8 cellular contexts compared by ENCODE assay signal in the genomic region with DNA sequence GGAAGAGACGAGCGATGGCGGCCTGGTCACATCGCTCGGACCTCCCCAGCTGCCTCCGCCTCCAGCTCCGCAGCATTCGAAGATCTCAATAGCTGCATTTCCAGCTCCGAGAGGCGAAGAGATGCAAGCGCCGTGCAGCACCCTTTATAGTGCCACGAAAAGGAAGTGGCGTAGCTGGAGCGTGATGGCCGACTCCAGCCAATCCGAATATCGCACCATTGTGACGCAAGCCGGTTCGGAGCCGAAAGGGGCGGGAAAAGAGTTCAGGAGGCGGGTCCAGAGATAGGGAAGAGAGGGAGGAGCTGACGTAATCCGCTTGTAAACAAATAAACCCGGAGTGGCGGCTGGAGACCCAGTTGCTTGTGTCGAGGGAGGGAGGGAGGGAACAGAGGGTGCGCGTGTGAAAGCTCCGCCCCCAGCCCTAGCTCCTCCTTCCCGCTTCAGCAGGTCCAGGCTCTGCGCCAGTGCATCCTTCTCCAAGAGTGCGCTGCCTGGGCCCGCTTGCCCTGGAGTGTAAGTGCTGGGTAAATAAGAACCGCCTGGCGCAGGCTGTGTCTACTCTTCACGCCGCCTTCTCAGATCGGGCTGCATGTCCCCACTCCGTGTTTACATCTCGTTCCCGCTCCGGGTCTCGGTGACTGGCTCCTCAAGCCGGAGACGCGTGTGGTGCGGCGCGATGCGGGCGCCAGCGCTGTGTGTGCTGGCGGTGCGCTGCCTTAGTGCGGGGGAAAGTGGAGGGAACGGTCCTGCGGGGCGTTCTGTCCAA. TPM values are rescaled to one million over a fixed set of nuclear protein-coding genes. Genes with fewer than 3 reads are reported as not detected.
A peak's percentile ranks its signal among the peaks of the same experiment; 100 is the strongest.
DNase-seq lines count a peak whose midpoint lies in the region; ATAC-seq and TF ChIP-seq lines count a peak whose summit lies in the region.

A gene with protein sequence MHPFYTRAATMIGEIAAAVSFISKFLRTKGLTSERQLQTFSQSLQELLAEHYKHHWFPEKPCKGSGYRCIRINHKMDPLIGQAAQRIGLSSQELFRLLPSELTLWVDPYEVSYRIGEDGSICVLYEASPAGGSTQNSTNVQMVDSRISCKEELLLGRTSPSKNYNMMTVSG (minus strand): TSS at position 116 of the 766 bp plus-strand sequence. CDS start 311 bp downstream, outside the sequence.

- H3K27me3 Mint-ChIP-seq in dendritic cell treated with granulocyte-macrophage colony-stimulating factor and Interleukin-4, amounts not matched to agents 40 ng/mL and 50 ng/mL, for 4 days = no peaks in the 10 kb centered on the region

- no peaks in the 10 kb centered on the region for H3K9me3 Mint-ChIP-seq in dendritic cell treated with granulocyte-macrophage colony-stimulating factor and Interleukin-4, amounts not matched to agents 40 ng/mL and 50 ng/mL, for 4 days

- TF ChIP-seq CTCF in C4-2B (conservative IDR thresholded peaks at IDR 0.05) = no peak

- peak within 1 kb of the TSS; percentile 96 for H3K4me3 Mint-ChIP-seq in dendritic cell treated with granulocyte-macrophage colony-stimulating factor and Interleukin-4, amounts not matched to agents 40 ng/mL and 50 ng/mL, for 4 days

- H3K27ac Mint-ChIP-seq in dendritic cell treated with granulocyte-macrophage colony-stimulating factor and Interleukin-4, amounts not matched to agents 40 ng/mL and 50 ng/mL, for 4 days = peak within 1 kb of the TSS; percentile 92

- intact Hi-C loops in dendritic cell treated with granulocyte-macrophage colony-stimulating factor and Interleukin-4, amounts not matched to agents 40 ng/mL and 50 ng/mL, for 4 days (cut with micrococcal nuclease) = loop anchor here (2.0 to 10.0 kb wide), 4 partner anchors 149 to 446 kb away; no protein-coding TSS in a partner anchor

- H3K36me3 Mint-ChIP-seq in dendritic cell treated with granulocyte-macrophage colony-stimulating factor and Interleukin-4, amounts not matched to agents 40 ng/mL and 50 ng/mL, for 4 days (ENCODE audit: low read depth) = peaks cover 42% of the 10 kb centered on the region

- DNase-seq in NCI-H774 (lab: John Stamatoyannopoulos, UW) = peak; percentile 100
- peak; percentile 98 for DNase-seq in activated CD4-positive, alpha-beta T cell treated with anti-CD3 and anti-CD28 coated beads, Interleukin-2, amount 50 U/mL, for 4 hours
- peak; percentile 100 for DNase-seq in left lobe of liver (ENCODE audit: low spot score)
- peak; percentile 99 for DNase-seq in stimulated activated CD4-positive, alpha-beta T cell treated with anti-CD3 and anti-CD28 coated beads, Interleukin-2, amount 100 ng/mL, for 4 hours (ENCODE audit: low read depth)

- ATAC-seq in GM19395 (IDR thresholded peaks at IDR 0.05; ENCODE audit: unreplicated experiment) (peak; percentile 72), HG03565 (IDR thresholded peaks at IDR 0.05; ENCODE audit: unreplicated experiment) (peak; percentile 72), left lobe of liver (peak; percentile 80)

- peak within 1 kb of the TSS; percentile 97 for H3K27ac ChIP-seq in C4-2B

- H3K4me1 Mint-ChIP-seq in dendritic cell treated with granulocyte-macrophage colony-stimulating factor and Interleukin-4, amounts not matched to agents 40 ng/mL and 50 ng/mL, for 4 days (ENCODE audit: low read depth) = peaks cover 40% of the 10 kb centered on the region

RNA-seq across cellular contexts. Expression of the gene that starts here (rescaled TPM):
- total RNA-seq in left lobe of liver = 55.0 TPM

Comparison
In these comparisons a context has a peak if more than half of its experiments do, and no peak if none do; other contexts are left out.
1. Peak in every context shown above with its lines: DNase-seq, ATAC-seq and H3K27ac ChIP-seq.